17 cellular contexts compared by ENCODE assay signal in the genomic region with DNA sequence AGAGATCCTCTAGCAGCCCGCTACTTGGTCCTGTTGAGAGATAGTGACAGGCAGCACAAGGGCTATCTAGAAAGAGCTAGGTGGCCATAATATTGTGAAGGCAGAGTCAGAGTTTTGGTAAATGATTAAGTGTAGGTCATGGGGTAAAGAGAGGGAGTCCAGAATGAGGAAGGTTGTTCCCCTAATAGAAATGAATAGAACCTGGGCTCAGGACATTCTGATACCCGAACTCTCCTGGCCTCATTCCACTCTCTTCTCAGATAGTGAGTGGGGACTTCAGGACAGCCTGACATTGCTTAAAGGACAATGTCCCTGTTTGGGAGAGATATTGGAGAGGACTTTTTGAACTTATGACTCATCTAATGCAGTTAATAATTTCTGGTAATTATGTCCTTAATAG. TPM values are rescaled to one million over a fixed set of nuclear protein-coding genes. Genes with fewer than 3 reads are reported as not detected.
A peak's percentile ranks its signal among the peaks of the same experiment; 100 is the strongest.
DNase-seq lines count a peak whose midpoint lies in the region; ATAC-seq and TF ChIP-seq lines count a peak whose summit lies in the region.
"Had no signal": no experiment of that assay in that cellular context is flagged by ENCODE, and none has a peak within 500 bp of the region (broad histone marks: within the 10 kb centered on the region; RNA-seq: fewer than 3 reads in every experiment).

No MANE protein-coding gene starts in this region.

- H3K36me3 ChIP-seq in sigmoid colon = no peaks in the 10 kb centered on the region
- H3K36me3 ChIP-seq: BLaER1 had no signal

- no peak overlapping the region for H3K4me3 ChIP-seq in sigmoid colon
- H3K4me3 ChIP-seq: BLaER1 had no signal

- H3K4me1 ChIP-seq in sigmoid colon = peaks cover 0 to 8% (median 8%) of the 10 kb centered on the region in 4 donors
- H3K4me1 ChIP-seq: BLaER1 had no signal

- H3K27ac ChIP-seq in sigmoid colon = no peak overlapping the region
- H3K27ac ChIP-seq: BLaER1 had no signal

- no peak for TF ChIP-seq EP300 in sigmoid colon (IDR thresholded peaks at IDR 0.05)

- no peaks in the 10 kb centered on the region for H3K27me3 ChIP-seq in sigmoid colon
- H3K27me3 ChIP-seq: BLaER1 had no signal

- ATAC-seq in Right ventricle myocardium superior (ENCODE audit: poor library complexity) (peak; percentile 54), left cardiac atrium (no peak), left ventricle myocardium superior (peak; percentile 65), left lobe of liver (peak; percentile 34)
- ATAC-seq: HCT116 had no signal

- 82 to 94% methylated on average over 2 of the region's 2 CpGs for WGBS in sigmoid colon, 2 donors

- no peak for TF ChIP-seq POLR2A in sigmoid colon (IDR thresholded peaks at IDR 0.05)

- no peak for DNase-seq in Right ventricle myocardium superior
- no peak for DNase-seq in left cardiac atrium
- DNase-seq in left ventricle myocardium superior = no peak
- no peak for DNase-seq in left lobe of liver (ENCODE audit: low spot score)
- DNase-seq in renal cortical epithelial cell (ENCODE audit: low read depth) = peak; percentile 35
- no peak for DNase-seq in NCI-H1048 (lab: John Stamatoyannopoulos, UW)
- DNase-seq in sigmoid colon = no peak
- no peak for DNase-seq in pons (ENCODE audit: low spot score)
- DNase-seq: 8988T; AML-193; Caco-2; CD8-positive, alpha-beta memory T cell; DMS 273 treated with DMSO at 0.1 percent for 48 hours had no signal

- intact Hi-C loops in Right ventricle myocardium superior (cut with DNase I) = no loop called here
- intact Hi-C loops in left cardiac atrium (cut with DNase I) = no loop called here
- intact Hi-C loops in left ventricle myocardium superior (cut with micrococcal nuclease) = no loop called here
- intact Hi-C loops in sigmoid colon (cut with DNase I) = no loop called here

- no peak for TF ChIP-seq CTCF in sigmoid colon (IDR thresholded peaks at IDR 0.05)

- H3K9me3 ChIP-seq in sigmoid colon = no peaks in the 10 kb centered on the region
- H3K9me3 ChIP-seq: BLaER1, Caco-2 had no signal

RNA-seq across cellular contexts. Expression of a gene that starts 20.6 kb away (rescaled TPM):
- 215 TPM for total RNA-seq in Right ventricle myocardium superior
- 10 to 100 TPM; 60.5 to 81.5 TPM for total RNA-seq in left cardiac atrium
- 223 TPM for total RNA-seq in left ventricle myocardium superior
- total RNA-seq in left lobe of liver = 1.9 TPM
- total RNA-seq in renal cortical epithelial cell = not detected in 2 replicates
- not detected for total RNA-seq in sigmoid colon
- polyA plus RNA-seq in sigmoid colon = 10 to 100 TPM in 1 of 3 donors, 1 to 10 TPM in 2; 2.4 to 28.8 (median 2.8) TPM
- total RNA-seq: CD8-positive, alpha-beta memory T cell; Daoy; H4 had no signal
- polyA plus RNA-seq: CD8-positive, alpha-beta memory T cell had no signal

Comparison
In these comparisons a context has a peak if more than half of its experiments do, and no peak if none do; other contexts are left out.
1. ATAC-seq: peak in Right ventricle myocardium superior (single experiment), left ventricle myocardium superior (single experiment) and left lobe of liver (single experiment); none in left cardiac atrium (0 of 2).
2. RNA of a gene that starts 20.6 kb away (total RNA-seq): 223 TPM in left ventricle myocardium superior (single experiment), 215 TPM in Right ventricle myocardium superior (single experiment) and 60.5 to 81.5 TPM in left cardiac atrium; 1.9 TPM in left lobe of liver (single experiment), not detected in renal cortical epithelial cell and not detected in sigmoid colon; every median in the first group is over 10 times any median in the second.